ENCODE assay signal across 15 cellular contexts in the genomic region with DNA sequence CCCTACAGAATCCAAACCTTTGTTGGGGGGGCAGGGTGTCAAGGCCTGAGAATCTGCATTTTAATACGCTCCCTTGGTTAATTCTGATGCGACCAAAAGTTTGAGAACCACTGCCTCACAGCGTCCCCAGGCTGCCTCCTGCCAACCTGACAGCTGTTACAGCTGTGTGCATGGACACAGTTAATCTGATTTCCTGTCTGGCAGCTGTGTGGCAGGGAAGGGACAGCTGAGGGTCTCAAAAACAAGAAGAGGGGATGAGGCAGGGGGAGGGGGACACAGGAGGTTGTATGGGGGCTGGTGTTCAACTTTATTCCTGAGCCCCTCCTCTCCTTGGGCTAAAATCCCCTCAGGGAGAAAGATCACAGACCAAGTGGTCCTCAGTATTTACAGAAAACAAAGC. TPM values are rescaled to one million over a fixed set of nuclear protein-coding genes. Genes with fewer than 3 reads are reported as not detected.
DNase-seq lines count a peak whose midpoint lies in the region; ATAC-seq and TF ChIP-seq lines count a peak whose summit lies in the region.
"Had no signal": no experiment of that assay in that cellular context is flagged by ENCODE, and none has a peak within 500 bp of the region (broad histone marks: within the 10 kb centered on the region; RNA-seq: fewer than 3 reads in every experiment).

No MANE protein-coding gene starts in this region.

- intact Hi-C loops in upper lobe of right lung (cut with DNase I): no loop called here

- no peak for ATAC-seq in upper lobe of right lung
- ATAC-seq: naive thymus-derived CD8-positive, alpha-beta T cell had no signal

- peak overlapping the region in 2 of 3 donors; percentile 54 to 58 for H3K9ac ChIP-seq in skeletal muscle tissue (ENCODE audit: low read depth in 1 of 3, low read length in 3 of 3)

- H3K9me3 ChIP-seq in skeletal muscle tissue (ENCODE audit: control insufficient read depth in 3 of 3, low read length in 3 of 3): no peaks in the 10 kb centered on the region
- no peaks in the 10 kb centered on the region for H3K9me3 ChIP-seq in upper lobe of right lung
- H3K9me3 ChIP-seq: suprapubic skin had no signal

- H3K27ac Mint-ChIP-seq in brain: peak overlapping the region in 3 of 5 experiments; percentile 54 to 73 (median 54)
- H3K27ac Mint-ChIP-seq: endodermal cell; naive thymus-derived CD8-positive, alpha-beta T cell had no signal

- DNase-seq in NCI-H69 (lab: John Stamatoyannopoulos, UW) (peak; percentile 61), GM13976 (ENCODE audit: low spot score) (no peak), upper lobe of right lung (no peak)
- DNase-seq: activated CD4-positive, alpha-beta T cell treated with anti-CD3 and anti-CD28 coated beads, Interleukin-2, amount 50 U/mL, for 4 hours; Calu3; cerebellar nuclear complex; EL; mammary epithelial cell; naive thymus-derived CD8-positive, alpha-beta T cell; stimulated activated CD4-positive, alpha-beta T cell treated with anti-CD3 and anti-CD28 coated beads, Interleukin-4, amount 100 ng/mL, for 4 hours; T-helper 1 cell had no signal

- H3K4me1 Mint-ChIP-seq in brain: peaks cover 72% of the 10 kb centered on the region

- H3K4me3 Mint-ChIP-seq in brain: peak overlapping the region in 1 of 5 experiments; percentile 18
- H3K4me3 Mint-ChIP-seq: endodermal cell; naive thymus-derived CD8-positive, alpha-beta T cell had no signal

- H3K36me3 Mint-ChIP-seq in brain: peaks cover 15% of the 10 kb centered on the region

- no peaks in the 10 kb centered on the region for H3K27me3 ChIP-seq in skeletal muscle tissue (ENCODE audit: control insufficient read depth in 3 of 3, insufficient read depth in 3 of 3, low read length in 3 of 3)
- H3K27me3 ChIP-seq in upper lobe of right lung: no peaks in the 10 kb centered on the region
- H3K27me3 ChIP-seq: suprapubic skin had no signal

- peak overlapping the region; percentile 54 for H3K27ac ChIP-seq in skeletal muscle tissue (ENCODE audit: low read depth, low read length)
- no peak overlapping the region for H3K27ac ChIP-seq in upper lobe of right lung
- H3K27ac ChIP-seq: suprapubic skin had no signal

- H3K36me3 ChIP-seq in skeletal muscle tissue (ENCODE audit: control insufficient read depth in 3 of 3, insufficient read depth in 3 of 3, low read length in 3 of 3): peaks cover 9 to 28% (median 11%) of the 10 kb centered on the region in 3 donors
- peaks cover 7% of the 10 kb centered on the region for H3K36me3 ChIP-seq in upper lobe of right lung
- H3K36me3 ChIP-seq: suprapubic skin had no signal

- H3K27me3 Mint-ChIP-seq in brain: no peaks in the 10 kb centered on the region
- H3K27me3 Mint-ChIP-seq: naive thymus-derived CD8-positive, alpha-beta T cell had no signal

- no peak for TF ChIP-seq CTCF in brain (conservative IDR thresholded peaks at IDR 0.05)
- TF ChIP-seq CTCF in GM13976 (IDR thresholded peaks at IDR 0.05; ENCODE audit: borderline replicate concordance, control extremely low read depth, extremely low read depth, insufficient read depth, missing control alignments): no peak
- no peak for TF ChIP-seq CTCF in upper lobe of right lung (IDR thresholded peaks at IDR 0.05)

- in situ Hi-C loops in GM13976 (cut with MboI; ENCODE audit: low sequenced_read_pairs, unreplicated experiment): no loop called here

- H3K4me1 ChIP-seq in skeletal muscle tissue (ENCODE audit: control insufficient read depth in 3 of 3, insufficient read depth in 3 of 3, low read length in 3 of 3): peaks cover 80 to 92% (median 85%) of the 10 kb centered on the region in 3 donors
- peaks cover 44% of the 10 kb centered on the region for H3K4me1 ChIP-seq in upper lobe of right lung

- no peaks in the 10 kb centered on the region for H3K9me3 Mint-ChIP-seq in brain
- H3K9me3 Mint-ChIP-seq: endodermal cell; naive thymus-derived CD8-positive, alpha-beta T cell had no signal

- H3K4me3 ChIP-seq in skeletal muscle tissue (ENCODE audit: low read length in 3 of 3): peak overlapping the region in 1 of 3 donors; percentile 3
- H3K4me3 ChIP-seq in upper lobe of right lung: no peak overlapping the region
- H3K4me3 ChIP-seq: suprapubic skin had no signal

RNA-seq across cellular contexts. Expression of gene HDAC5, which starts 17.5 kb away (rescaled TPM):
- polyA plus RNA-seq in brain (ENCODE audit: insufficient read depth, low read depth, low replicate concordance): 123 TPM
- total RNA-seq in skeletal muscle tissue: 44.4 TPM
- total RNA-seq in upper lobe of right lung: 55.3 TPM

RNA-seq across cellular contexts. Expression of gene G6PC3, which starts 35.4 kb away (rescaled TPM):
- 187 TPM for polyA plus RNA-seq in brain (ENCODE audit: insufficient read depth, low read depth, low replicate concordance)
- total RNA-seq in skeletal muscle tissue (13.0 TPM), upper lobe of right lung (39.7 TPM)

RNA-seq across cellular contexts. Expression of gene HROB, which starts 35.8 kb away (rescaled TPM):
- 3.9 TPM for polyA plus RNA-seq in brain (ENCODE audit: insufficient read depth, low read depth, low replicate concordance)
- total RNA-seq in skeletal muscle tissue (1.0 TPM), upper lobe of right lung (0.35 TPM)

RNA-seq across cellular contexts. Expression of gene LSM12, which starts 39.5 kb away (rescaled TPM):
- polyA plus RNA-seq in brain (ENCODE audit: insufficient read depth, low read depth, low replicate concordance): 45.1 TPM
- total RNA-seq in skeletal muscle tissue (13.6 TPM), upper lobe of right lung (39.8 TPM)
